Comparison of ENCODE assay signal across 1 cellular context in genomic region chr1:215087603-215088002, GRCh38.
TF ChIP-seq lines count a peak whose summit lies in the region.

No MANE protein-coding gene starts in this region.

TF ChIP-seq in SK-N-SH treated with all-trans-retinoic acid at 6 μM for 48 hours, 23 proteins besides CTCF, POLR2A, EP300 and RAD21 (continued from another document):
- TF ChIP-seq CSRNP3 (CRISPR knock-in tag; IDR thresholded peaks at IDR 0.05) (no peak), PPARA (CRISPR knock-in tag; IDR thresholded peaks at IDR 0.05; ENCODE audit: borderline replicate concordance) (no peak), POU6F1 (CRISPR knock-in tag; IDR thresholded peaks at IDR 0.05; ENCODE audit: borderline replicate concordance, low read depth) (no peak), ESRRG (CRISPR knock-in tag; IDR thresholded peaks at IDR 0.05) (no peak), ISL1 (CRISPR knock-in tag; IDR thresholded peaks at IDR 0.05) (no peak), BACH2 (CRISPR knock-in tag; IDR thresholded peaks at IDR 0.05; ENCODE audit: borderline replicate concordance) (no peak), ARNTL (CRISPR knock-in tag; IDR thresholded peaks at IDR 0.05; ENCODE audit: borderline replicate concordance, low read depth) (no peak), SNAI2 (CRISPR knock-in tag; IDR thresholded peaks at IDR 0.05) (no peak), ZC3H10 (CRISPR knock-in tag; IDR thresholded peaks at IDR 0.05) (no peak), OSR1 (CRISPR knock-in tag; IDR thresholded peaks at IDR 0.05) (no peak)
TF ChIP-seq in SK-N-SH treated with all-trans-retinoic acid at 6 μM for 48 hours: peak in this region for 0.
